23 cellular contexts compared by ENCODE assay signal in genomic region chr20:25328954-25329498, GRCh38.
DNase-seq lines count a peak whose midpoint lies in the region; ATAC-seq and TF ChIP-seq lines count a peak whose summit lies in the region.
"Had no signal": no experiment of that assay in that cellular context is flagged by ENCODE, and none has a peak within 500 bp of the region (broad histone marks: within the 10 kb centered on the region; RNA-seq: fewer than 3 reads in every experiment).

No MANE protein-coding gene starts in this region.

- no peaks in the 10 kb centered on the region for H3K27me3 Mint-ChIP-seq in T-helper 1 cell treated with Interleukin-12 subunit alpha and Interleukin-12 subunit beta and Interleukin-4 antibody, amounts not matched to agents 30 μg/mL and 1 μg/mL, for 36 hours (ENCODE audit: low read depth)
- H3K27me3 Mint-ChIP-seq in endothelial cell (ENCODE audit: unreplicated experiment), result peaks cover 2% of the 10 kb centered on the region

- H3K4me3 Mint-ChIP-seq in T-helper 1 cell treated with Interleukin-12 subunit alpha and Interleukin-12 subunit beta and Interleukin-4 antibody, amounts not matched to agents 30 μg/mL and 1 μg/mL, for 36 hours, result no peak overlapping the region
- H3K4me3 Mint-ChIP-seq in endothelial cell (ENCODE audit: unreplicated experiment), result peak overlapping the region; percentile 49
- H3K4me3 Mint-ChIP-seq: CD8-positive, alpha-beta T cell had no signal

- TF ChIP-seq POLR2A in thyroid gland (IDR thresholded peaks at IDR 0.05) (no peak), transverse colon (IDR thresholded peaks at IDR 0.05) (no peak)

- H3K27me3 ChIP-seq in mesenchymal stem cell (ENCODE audit: control insufficient read depth in 1 of 2, insufficient read depth in 1 of 2, low read length in 2 of 2) (no peaks in the 10 kb centered on the region), thyroid gland (no peaks in the 10 kb centered on the region), transverse colon (no peaks in the 10 kb centered on the region)
- H3K27me3 ChIP-seq: BLaER1, SJSA1 had no signal

- H2AK5ac ChIP-seq in mesenchymal stem cell (ENCODE audit: low read length, severe bottlenecking), result no peak overlapping the region

- H3K14ac ChIP-seq in mesenchymal stem cell (ENCODE audit: low read length in 2 of 2), result peak overlapping the region in 1 of 2 experiments; percentile 28

- H3K36me3 Mint-ChIP-seq in T-helper 1 cell treated with Interleukin-12 subunit alpha and Interleukin-12 subunit beta and Interleukin-4 antibody, amounts not matched to agents 30 μg/mL and 1 μg/mL, for 36 hours (ENCODE audit: low read depth), result peaks cover 7% of the 10 kb centered on the region
- peaks cover 8% of the 10 kb centered on the region for H3K36me3 Mint-ChIP-seq in endothelial cell (ENCODE audit: low read depth, unreplicated experiment)

- TF ChIP-seq EP300 in transverse colon (IDR thresholded peaks at IDR 0.05; ENCODE audit: low read depth), result no peak

- no peak overlapping the region for H2AFZ ChIP-seq in mesenchymal stem cell (ENCODE audit: low read depth, low read length)

- 97% methylated on average over 11 of the region's 12 CpGs for WGBS in mesenchymal stem cell
- WGBS in thyroid gland, 2 donors, result 92 to 95% methylated on average over 9 to 12 of the region's 12 CpGs
- 92 to 100% methylated on average over 1 to 10 of the region's 12 CpGs for WGBS in transverse colon (ENCODE audit: low coverage in 1 of 2), 2 donors

- peaks cover 11% of the 10 kb centered on the region for H3K4me1 Mint-ChIP-seq in T-helper 1 cell treated with Interleukin-12 subunit alpha and Interleukin-12 subunit beta and Interleukin-4 antibody, amounts not matched to agents 30 μg/mL and 1 μg/mL, for 36 hours (ENCODE audit: low read depth)
- H3K4me1 Mint-ChIP-seq in endothelial cell (ENCODE audit: unreplicated experiment), result peaks cover 7% of the 10 kb centered on the region

- no peak overlapping the region for H2BK120ac ChIP-seq in mesenchymal stem cell (ENCODE audit: low read depth, low read length)

- peak overlapping the region; percentile 72 for H3K27ac Mint-ChIP-seq in T-helper 1 cell treated with Interleukin-12 subunit alpha and Interleukin-12 subunit beta and Interleukin-4 antibody, amounts not matched to agents 30 μg/mL and 1 μg/mL, for 36 hours
- H3K27ac Mint-ChIP-seq in endothelial cell (ENCODE audit: unreplicated experiment), result no peak overlapping the region

- H4K8ac ChIP-seq in mesenchymal stem cell (ENCODE audit: low read length), result no peak overlapping the region

- H3K79me1 ChIP-seq in mesenchymal stem cell (replicated peaks; ENCODE audit: low read length, poor library complexity, severe bottlenecking), result peaks cover 41% of the 10 kb centered on the region

- no peak for DNase-seq in T-helper 1 cell
- DNase-seq in endothelial cell (ENCODE audit: low spot score), result no peak
- DNase-seq in mesenchymal stem cell, result no peak
- DNase-seq in thyroid gland, result no peak
- no peak for DNase-seq in transverse colon
- no peak for DNase-seq in activated effector memory CD4-positive, alpha-beta T cell treated with Interleukin-2 at 50 U/mL for 16 hours
- DNase-seq: ACHN; Calu3; CD8-positive, alpha-beta T cell; NCI-H1092 treated with DMSO at 0.1 percent for 48 hours; NCI-H146; NCI-H2029; NCI-H345; NCI-H524; NCI-H82 had no signal

- no peak overlapping the region for H3K23ac ChIP-seq in mesenchymal stem cell (ENCODE audit: low read length in 2 of 2)

- no peak overlapping the region for H2BK12ac ChIP-seq in mesenchymal stem cell (ENCODE audit: low read length in 2 of 2)

- H3K36me3 ChIP-seq in mesenchymal stem cell (ENCODE audit: control insufficient read depth in 1 of 2, insufficient read depth in 2 of 2, low read depth in 1 of 2, low read length in 2 of 2), result peaks cover 0 to 12% of the 10 kb centered on the region in 2 experiments
- H3K36me3 ChIP-seq in thyroid gland, result no peaks in the 10 kb centered on the region
- H3K36me3 ChIP-seq in transverse colon, result no peaks in the 10 kb centered on the region
- H3K36me3 ChIP-seq: HAP-1 had no signal

- H3K9me3 Mint-ChIP-seq in T-helper 1 cell treated with Interleukin-12 subunit alpha and Interleukin-12 subunit beta and Interleukin-4 antibody, amounts not matched to agents 30 μg/mL and 1 μg/mL, for 36 hours, result no peaks in the 10 kb centered on the region
- H3K9me3 Mint-ChIP-seq in endothelial cell (ENCODE audit: unreplicated experiment), result peaks cover 4% of the 10 kb centered on the region
- H3K9me3 Mint-ChIP-seq: CD8-positive, alpha-beta T cell had no signal

- no peak overlapping the region for H2BK5ac ChIP-seq in mesenchymal stem cell (ENCODE audit: low read depth, low read length, poor library complexity, severe bottlenecking)

- in situ Hi-C loops in transverse colon (cut with MboI; ENCODE audit: low pct_ligation_motif_present in 1 of 4, low pct_unique_long_range_greater_than_20kb in 1 of 4, low sequenced_read_pairs in 3 of 4), result no loop called here

- TF ChIP-seq CTCF in endothelial cell (IDR thresholded peaks at IDR 0.05; ENCODE audit: unreplicated experiment) (no peak), thyroid gland (IDR thresholded peaks at IDR 0.05) (no peak), transverse colon (IDR thresholded peaks at IDR 0.05) (no peak)

- H3K9ac ChIP-seq in mesenchymal stem cell (ENCODE audit: low read length), result no peak overlapping the region
- H3K9ac ChIP-seq: BLaER1, KMS-11 had no signal

- peak overlapping the region; percentile 34 for H4K91ac ChIP-seq in mesenchymal stem cell (ENCODE audit: low read length)

- H3K4me1 ChIP-seq in mesenchymal stem cell (ENCODE audit: control insufficient read depth, insufficient read depth, low read depth, low read length) (peaks cover 12% of the 10 kb centered on the region), thyroid gland (peaks cover 22 to 36% of the 10 kb centered on the region in 2 donors), transverse colon (peaks cover 0 to 18% (median under 1%) of the 10 kb centered on the region in 4 donors)
- H3K4me1 ChIP-seq: SJSA1 had no signal

- H3K18ac ChIP-seq in mesenchymal stem cell (ENCODE audit: low read depth in 1 of 2, low read length in 2 of 2), result peak overlapping the region in 1 of 2 experiments; percentile 21

- no peak overlapping the region for H2BK15ac ChIP-seq in mesenchymal stem cell (ENCODE audit: low read depth, poor library complexity, severe bottlenecking)

- no peak for ATAC-seq in GM18873 (IDR thresholded peaks at IDR 0.05; ENCODE audit: low FRiP score, unreplicated experiment)
- ATAC-seq: CD8-positive, alpha-beta T cell; Right ventricle myocardium inferior had no signal

- no peak overlapping the region for H3K27ac ChIP-seq in mesenchymal stem cell (ENCODE audit: low read length, poor library complexity, severe bottlenecking)
- peak overlapping the region in 2 of 3 donors; percentile 44 to 55 for H3K27ac ChIP-seq in thyroid gland
- H3K27ac ChIP-seq in transverse colon, result no peak overlapping the region
- H3K27ac ChIP-seq: 22Rv1, BLaER1, KMS-11, SJSA1 had no signal

- intact Hi-C loops in thyroid gland (cut with DNase I), result no loop called here
- intact Hi-C loops in transverse colon (cut with DNase I; ENCODE audit: low total_unique reads), result no loop called here

- H3K4me3 ChIP-seq in mesenchymal stem cell (ENCODE audit: insufficient read depth in 1 of 2, low read depth in 1 of 2, low read length in 2 of 2), result no peak overlapping the region
- no peak overlapping the region for H3K4me3 ChIP-seq in thyroid gland (replicated peaks in 1 of 3)
- no peak overlapping the region for H3K4me3 ChIP-seq in transverse colon
- H3K4me3 ChIP-seq: BLaER1, HAP-1, SJSA1 had no signal

- H3K4me2 ChIP-seq in mesenchymal stem cell (ENCODE audit: low read length, poor library complexity, severe bottlenecking), result no peak overlapping the region
- H3K4me2 ChIP-seq: BLaER1, KMS-11 had no signal

- H3K9me3 ChIP-seq in mesenchymal stem cell (ENCODE audit: control insufficient read depth, low read length) (no peaks in the 10 kb centered on the region), thyroid gland (no peaks in the 10 kb centered on the region), transverse colon (no peaks in the 10 kb centered on the region)
- H3K9me3 ChIP-seq: BLaER1, HAP-1, SJSA1 had no signal

- no peak overlapping the region for H3K4ac ChIP-seq in mesenchymal stem cell (ENCODE audit: low read depth in 1 of 2, low read length in 2 of 2)

Comparison
In these comparisons a context has a peak if more than half of its experiments do, and no peak if none do; other contexts are left out.
1. H3K27ac ChIP-seq: peak in thyroid gland (2 of 3); none in mesenchymal stem cell (single experiment) and transverse colon (0 of 4).